2 cellular contexts compared by ENCODE assay signal in genomic region chr11:17046690-17047089, GRCh38.
TF ChIP-seq lines count a peak whose summit lies in the region.

No MANE protein-coding gene starts in this region.

TF ChIP-seq in HepG2, 621 proteins besides CTCF, POLR2A, EP300 and RAD21:
- TF ChIP-seq ZNF292 (CRISPR knock-in tag; IDR thresholded peaks at IDR 0.05; ENCODE audit: borderline replicate concordance, low read depth) (peak; percentile 45; the same call in 1 of the 2 replicates), ZBTB7B (CRISPR knock-in tag; IDR thresholded peaks at IDR 0.05) (0 out of 2 replicates have a peak, but pooled peaks have one; percentile 34), ZNF761 (CRISPR knock-in tag; conservative IDR thresholded peaks at IDR 0.05) (no peak), ZNF770 (CRISPR knock-in tag; IDR thresholded peaks at IDR 0.05) (peak; percentile 60; the same call in 1 of the 2 replicates), SALL1 (CRISPR knock-in tag; IDR thresholded peaks at IDR 0.05) (peak; percentile 38; the same call in 1 of the 2 replicates), HNF4A (CRISPR knock-in tag; IDR thresholded peaks at IDR 0.05) (peak; percentile 36), SOX5 (CRISPR knock-in tag; IDR thresholded peaks at IDR 0.05; ENCODE audit: borderline replicate concordance) (0 out of 2 replicates have a peak, but pooled peaks have one; percentile 12), ZNF263 (CRISPR knock-in tag; IDR thresholded peaks at IDR 0.05) (peak; percentile 48; the same call in 1 of the 2 replicates), GATAD2A (CRISPR knock-in tag; IDR thresholded peaks at IDR 0.05) (0 out of 2 replicates have a peak, but pooled peaks have one; percentile 20), ELF3 (CRISPR knock-in tag; IDR thresholded peaks at IDR 0.05) (0 out of 2 replicates have a peak, but pooled peaks have one; percentile 18), PLRG1 (conservative IDR thresholded peaks at IDR 0.05) (no peak)

TF ChIP-seq in K562, 482 proteins besides CTCF, POLR2A, EP300 and RAD21:
- TF ChIP-seq IRF9 (tag; IDR thresholded peaks at IDR 0.05), result no peak
- TF ChIP-seq ZNF609 (CRISPR knock-in tag; IDR thresholded peaks at IDR 0.05; ENCODE audit: borderline replicate concordance), result no peak
- TF ChIP-seq PHTF2 (CRISPR knock-in tag; IDR thresholded peaks at IDR 0.05), result no peak
- TF ChIP-seq MAZ (CRISPR knock-in tag; conservative IDR thresholded peaks at IDR 0.05 in 1 of 2, IDR thresholded peaks at IDR 0.05 in 1 of 2), result no peak
- TF ChIP-seq RB1 (IDR thresholded peaks at IDR 0.05; ENCODE audit: low read depth), result no peak
- TF ChIP-seq POU5F1 (IDR thresholded peaks at IDR 0.05; ENCODE audit: borderline replicate concordance, low read depth, low read length, partially characterized antibody), result no peak
- TF ChIP-seq MAFK (IDR thresholded peaks at IDR 0.05; ENCODE audit: low read length), result no peak
- TF ChIP-seq MEF2A (IDR thresholded peaks at IDR 0.05; ENCODE audit: control insufficient read depth, low read depth, low read length), result no peak
- TF ChIP-seq PTRF (tag; IDR thresholded peaks at IDR 0.05), result no peak
- no peak for TF ChIP-seq SNIP1 (IDR thresholded peaks at IDR 0.05; ENCODE audit: low read depth)
- no peak for TF ChIP-seq RBM17 (IDR thresholded peaks at IDR 0.05; ENCODE audit: borderline replicate concordance, low read depth, low read length)
- no peak for TF ChIP-seq CBX2 (IDR thresholded peaks at IDR 0.05; ENCODE audit: insufficient read depth, low read length, poor library complexity, severe bottlenecking)
- no peak for TF ChIP-seq BACH1 (tag; IDR thresholded peaks at IDR 0.05)
- TF ChIP-seq CREM (IDR thresholded peaks at IDR 0.05; ENCODE audit: low read depth), result no peak
- TF ChIP-seq SIX5 (IDR thresholded peaks at IDR 0.05; ENCODE audit: borderline replicate concordance in 1 of 2, insufficient read depth in 1 of 2, low read depth in 1 of 2, low read length in 2 of 2), result no peak
- TF ChIP-seq TCF3 (CRISPR knock-in tag; IDR thresholded peaks at IDR 0.05), result no peak
- no peak for TF ChIP-seq MTF1 (CRISPR knock-in tag; IDR thresholded peaks at IDR 0.05; ENCODE audit: borderline replicate concordance)
- no peak for TF ChIP-seq IFI16 (CRISPR knock-in tag; IDR thresholded peaks at IDR 0.05)
